Comparison of ENCODE assay signal across 1 cellular context in the genomic region with DNA sequence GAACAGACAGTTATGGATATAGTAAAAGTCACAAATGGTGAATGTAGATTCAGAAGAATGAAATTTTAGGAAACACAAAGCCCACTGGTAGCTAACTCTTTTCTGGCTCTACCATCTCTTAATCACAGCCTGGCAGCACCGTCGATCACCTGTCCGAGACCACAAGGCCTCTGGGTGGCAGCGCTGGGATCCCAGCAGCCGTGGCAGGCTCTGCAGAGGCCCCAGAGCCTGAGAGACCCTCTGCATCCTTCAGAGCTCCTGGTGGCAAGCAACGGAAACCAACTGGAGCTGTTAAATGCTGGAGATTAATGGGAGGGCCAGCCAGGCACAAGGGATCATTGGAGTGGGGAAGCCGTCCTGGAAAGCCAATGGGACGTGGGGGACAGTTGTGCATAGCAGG.
A peak's percentile ranks its signal among the peaks of the same experiment; 100 is the strongest.
TF ChIP-seq lines count a peak whose summit lies in the region.

No MANE protein-coding gene starts in this region.

TF ChIP-seq in HepG2, 621 proteins besides CTCF, POLR2A, EP300 and RAD21:
- TF ChIP-seq, protein P1, sequence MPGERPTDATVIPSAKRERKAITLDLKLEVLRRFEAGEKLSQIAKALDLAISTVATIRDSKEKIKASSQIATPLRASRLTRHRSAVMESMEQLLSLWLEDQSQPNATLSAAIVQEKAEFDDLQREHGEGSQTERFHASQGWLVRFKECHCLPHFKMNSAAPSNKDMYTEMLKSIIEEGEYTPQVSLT (CRISPR knock-in tag; IDR thresholded peaks at IDR 0.05; ENCODE audit: borderline replicate concordance, low read depth) = no peak
- peak; percentile 35 for TF ChIP-seq ZNF883 (CRISPR knock-in tag; IDR thresholded peaks at IDR 0.05; ENCODE audit: not compliant biosample characterization)
- no peak for TF ChIP-seq ZNF607 (CRISPR knock-in tag; IDR thresholded peaks at IDR 0.05; ENCODE audit: borderline replicate concordance)
